Comparison of ENCODE assay signal across 14 cellular contexts in the genomic region with DNA sequence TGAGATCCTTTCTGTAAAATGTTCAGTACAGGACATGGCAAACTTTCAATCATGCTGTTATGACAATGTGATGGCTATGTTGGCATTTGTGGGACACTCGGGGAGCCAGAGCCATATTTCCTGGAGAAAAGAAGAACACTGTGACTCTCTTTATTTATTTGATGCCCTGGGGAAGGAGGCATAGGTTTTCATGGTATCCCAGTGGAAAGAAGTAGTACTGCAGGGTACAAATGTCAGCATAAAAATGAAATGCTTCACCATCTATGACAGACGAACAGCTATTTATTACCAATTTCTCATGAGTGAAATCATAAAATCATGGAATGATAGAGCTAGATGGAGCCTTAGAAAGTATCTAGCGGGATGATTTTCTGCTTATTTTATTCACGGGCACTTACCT.
DNase-seq lines count a peak whose midpoint lies in the region; ATAC-seq and TF ChIP-seq lines count a peak whose summit lies in the region.
"Had no signal": no experiment of that assay in that cellular context is flagged by ENCODE, and none has a peak within 500 bp of the region (broad histone marks: within the 10 kb centered on the region; RNA-seq: fewer than 3 reads in every experiment).

No MANE protein-coding gene starts in this region.

- no peak overlapping the region for H3K9ac ChIP-seq in KMS-11
- H3K9ac ChIP-seq in neural progenitor cell = no peak overlapping the region
- H3K9ac ChIP-seq: parathyroid adenoma had no signal

- no peak for DNase-seq in GM06990 (ENCODE audit: extremely low read depth, insufficient read length)
- no peak for DNase-seq in brain microvascular endothelial cell
- no peak for DNase-seq in neural progenitor cell (ENCODE audit: low spot score)
- DNase-seq in gastrocnemius medialis = no peak
- DNase-seq in dedifferentiated amniotic fluid mesenchymal stem cell (ENCODE audit: extremely low spot score) = no peak
- DNase-seq: caudate nucleus, left ventricle myocardium superior, NCI-H187 treated with DMSO at 0.1 percent for 48 hours had no signal

- H3K36me3 ChIP-seq in GM06990 (ENCODE audit: control insufficient read depth, insufficient read depth, low read length) = no peaks in the 10 kb centered on the region
- H3K36me3 ChIP-seq in KMS-11 (ENCODE audit: insufficient read depth) = no peaks in the 10 kb centered on the region
- no peaks in the 10 kb centered on the region for H3K36me3 ChIP-seq in brain microvascular endothelial cell (replicated peaks)
- no peaks in the 10 kb centered on the region for H3K36me3 ChIP-seq in neural progenitor cell
- H3K36me3 ChIP-seq in gastrocnemius medialis = no peaks in the 10 kb centered on the region
- H3K36me3 ChIP-seq: tibial nerve had no signal

- H3K79me2 ChIP-seq in KMS-11 (ENCODE audit: insufficient read depth, low read depth) (no peaks in the 10 kb centered on the region), neural progenitor cell (ENCODE audit: low read depth) (no peaks in the 10 kb centered on the region)
- H3K79me2 ChIP-seq: parathyroid adenoma had no signal

- H3K9me3 Mint-ChIP-seq in neural progenitor cell = peaks cover 9% of the 10 kb centered on the region

- intact Hi-C loops in gastrocnemius medialis (cut with DNase I; ENCODE audit: low total_unique reads) = no loop called here

- H3K27me3 Mint-ChIP-seq in neural progenitor cell (ENCODE audit: insufficient read depth, low read depth) = peaks cover 6% of the 10 kb centered on the region

- TF ChIP-seq CTCF in GM06990 (IDR thresholded peaks at IDR 0.05; ENCODE audit: insufficient read depth, low read length, poor library complexity, severe bottlenecking) (peak; percentile 14), KMS-11 (conservative IDR thresholded peaks at IDR 0.05; ENCODE audit: low read depth, low read length) (peak; percentile 23; the same call in 1 of the 2 replicates), brain microvascular endothelial cell (IDR thresholded peaks at IDR 0.05; ENCODE audit: low read depth, low read length, missing control alignments) (peak; percentile 53), neural progenitor cell (IDR thresholded peaks at IDR 0.05) (peak; percentile 44), gastrocnemius medialis (IDR thresholded peaks at IDR 0.05 in 4 of 5, conservative IDR thresholded peaks at IDR 0.05 in 1 of 5) (peak in 2 of 5 experiments; percentile 24 to 25)

- no peak overlapping the region for H3K4me3 Mint-ChIP-seq in neural progenitor cell

- H2AFZ ChIP-seq in KMS-11 (ENCODE audit: low read depth) (no peak overlapping the region), neural progenitor cell (replicated peaks) (no peak overlapping the region)
- H2AFZ ChIP-seq: parathyroid adenoma had no signal

- no peak for ATAC-seq in HG03571 (IDR thresholded peaks at IDR 0.05; ENCODE audit: unreplicated experiment)
- ATAC-seq in gastrocnemius medialis = no peak
- no peak for ATAC-seq in HG02623 (IDR thresholded peaks at IDR 0.05; ENCODE audit: unreplicated experiment)
- ATAC-seq: left ventricle myocardium superior had no signal

- no peaks in the 10 kb centered on the region for H3K36me3 Mint-ChIP-seq in neural progenitor cell

- H3F3A ChIP-seq in neural progenitor cell (ENCODE audit: low read depth) = no peaks in the 10 kb centered on the region

- no peak overlapping the region for H3K27ac Mint-ChIP-seq in neural progenitor cell

- H3K9me3 ChIP-seq in neural progenitor cell (ENCODE audit: low read depth) (no peaks in the 10 kb centered on the region), gastrocnemius medialis (peaks cover 0 to 12% (median 0%) of the 10 kb centered on the region in 3 donors)

- no peak for TF ChIP-seq POLR2A in gastrocnemius medialis (IDR thresholded peaks at IDR 0.05)

- no peak overlapping the region for H3K27ac ChIP-seq in KMS-11
- H3K27ac ChIP-seq in brain microvascular endothelial cell = no peak overlapping the region
- no peak overlapping the region for H3K27ac ChIP-seq in neural progenitor cell
- no peak overlapping the region for H3K27ac ChIP-seq in gastrocnemius medialis
- H3K27ac ChIP-seq: parathyroid adenoma, tibial nerve, VCaP had no signal

- H3K4me2 ChIP-seq in KMS-11 (no peak overlapping the region), neural progenitor cell (no peak overlapping the region)

- in situ Hi-C loops in brain microvascular endothelial cell (cut with HindIII; ENCODE audit: low pct_ligation_motif_present, low sequenced_read_pairs) (no loop called here), gastrocnemius medialis (cut with MboI; ENCODE audit: low sequenced_read_pairs in 4 of 4) (no loop called here)

- H3K27me3 ChIP-seq in GM06990 (replicated peaks; ENCODE audit: control insufficient read depth, insufficient read depth, low read length) = no peaks in the 10 kb centered on the region
- H3K27me3 ChIP-seq in KMS-11 (ENCODE audit: insufficient read depth, low read depth) = no peaks in the 10 kb centered on the region
- no peaks in the 10 kb centered on the region for H3K27me3 ChIP-seq in brain microvascular endothelial cell (replicated peaks)
- no peaks in the 10 kb centered on the region for H3K27me3 ChIP-seq in neural progenitor cell
- no peaks in the 10 kb centered on the region for H3K27me3 ChIP-seq in gastrocnemius medialis
- H3K27me3 ChIP-seq: tibial nerve had no signal

- peaks cover 12% of the 10 kb centered on the region for H3K4me1 Mint-ChIP-seq in neural progenitor cell

- H3K4me3 ChIP-seq in GM06990 (replicated peaks; ENCODE audit: low read depth, low read length) (no peak overlapping the region), KMS-11 (IDR thresholded peaks at IDR 0.05; ENCODE audit: insufficient read depth, low read depth, low read length) (no peak overlapping the region), brain microvascular endothelial cell (ENCODE audit: low read depth, low read length) (no peak overlapping the region), neural progenitor cell (no peak overlapping the region), gastrocnemius medialis (no peak overlapping the region)
- H3K4me3 ChIP-seq: tibial nerve had no signal

- H4K20me1 ChIP-seq in KMS-11 (ENCODE audit: insufficient read depth) = no peaks in the 10 kb centered on the region
- H4K20me1 ChIP-seq in neural progenitor cell (ENCODE audit: low read depth) = no peaks in the 10 kb centered on the region

- H3K4me1 ChIP-seq in KMS-11 (ENCODE audit: low read depth, poor library complexity, severe bottlenecking) = no peaks in the 10 kb centered on the region
- no peaks in the 10 kb centered on the region for H3K4me1 ChIP-seq in neural progenitor cell
- peaks cover 7 to 13% of the 10 kb centered on the region in 2 donors for H3K4me1 ChIP-seq in gastrocnemius medialis
